ENCODE assay signal across 8 cellular contexts in the genomic region with DNA sequence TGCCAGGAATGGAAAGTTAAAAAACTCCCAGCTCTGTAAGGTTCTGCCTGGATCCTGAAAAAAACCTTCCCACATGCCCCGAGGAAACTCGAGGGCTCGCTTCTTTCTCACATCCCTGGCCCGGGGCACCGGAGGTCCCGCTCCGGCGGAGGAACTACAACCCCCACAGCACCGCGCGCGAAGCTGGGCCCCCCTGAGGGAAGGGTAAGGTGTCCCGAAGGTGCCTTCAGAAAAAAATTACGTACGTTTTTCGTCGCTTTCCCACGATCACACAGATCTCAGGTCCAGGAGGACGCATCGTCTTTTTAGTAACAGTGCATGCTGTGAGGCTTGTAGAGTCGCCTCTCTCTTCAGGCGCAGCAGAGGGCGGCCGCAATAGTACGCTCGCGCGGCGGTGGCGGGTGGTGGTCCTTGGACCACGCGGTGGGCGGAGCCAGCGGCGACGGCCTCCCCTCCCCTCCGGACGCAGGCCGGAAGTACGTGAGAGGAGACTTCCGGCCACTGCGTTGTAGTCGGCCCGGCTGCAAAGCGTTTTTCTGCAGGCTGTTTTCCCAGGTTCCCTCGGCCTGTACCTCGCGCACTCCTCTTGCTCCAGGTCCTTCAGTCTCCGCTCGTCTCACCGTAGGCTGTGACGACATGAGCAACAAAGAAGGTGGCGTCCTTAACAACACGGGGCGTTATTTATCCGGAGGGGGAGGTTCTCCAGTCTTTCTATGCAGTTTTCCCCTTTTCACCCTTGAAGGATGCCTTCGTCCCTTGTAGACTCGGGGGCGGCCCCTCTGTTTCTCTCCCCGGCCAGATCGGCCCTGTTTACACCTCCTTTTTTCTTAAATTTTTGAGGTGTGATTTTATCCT. TPM values are rescaled to one million over a fixed set of nuclear protein-coding genes. Genes with fewer than 3 reads are reported as not detected.
DNase-seq lines count a peak whose midpoint lies in the region; ATAC-seq and TF ChIP-seq lines count a peak whose summit lies in the region.

A gene with protein sequence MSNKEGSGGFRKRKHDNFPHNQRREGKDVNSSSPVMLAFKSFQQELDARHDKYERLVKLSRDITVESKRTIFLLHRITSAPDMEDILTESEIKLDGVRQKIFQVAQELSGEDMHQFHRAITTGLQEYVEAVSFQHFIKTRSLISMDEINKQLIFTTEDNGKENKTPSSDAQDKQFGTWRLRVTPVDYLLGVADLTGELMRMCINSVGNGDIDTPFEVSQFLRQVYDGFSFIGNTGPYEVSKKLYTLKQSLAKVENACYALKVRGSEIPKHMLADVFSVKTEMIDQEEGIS (plus strand): TSS at position 495 of the 855 bp plus-strand sequence. CDS start 142 bp downstream, at position 637.

- TF ChIP-seq CTCF in LNCaP clone FGC (IDR thresholded peaks at IDR 0.05; ENCODE audit: control insufficient read depth, extremely low read depth, insufficient read depth) = no peak
- TF ChIP-seq CTCF in natural killer cell (IDR thresholded peaks at IDR 0.05) = no peak

- peak; percentile 90 to 94 (median 92) for ATAC-seq in natural killer cell

- intact Hi-C loops in natural killer cell (cut with micrococcal nuclease) = loop anchor here (1.0 to 10.0 kb wide), 5 partner anchors 68 to 551 kb away; partner anchors contain the start of genes ARV1, FAM89A, SPRTN and TTC13

- H3K27ac Mint-ChIP-seq in natural killer cell = peak within 1 kb of the TSS; percentile 96 to 99

- H3K9me3 Mint-ChIP-seq in natural killer cell = no peaks in the 10 kb centered on the region

- H3K27me3 Mint-ChIP-seq in natural killer cell (ENCODE audit: low read depth in 2 of 2) = no peaks in the 10 kb centered on the region

- TF ChIP-seq POLR2A in Raji (IDR thresholded peaks at IDR 0.05; ENCODE audit: insufficient read depth, low read depth, low read length) = peak; percentile 96

- peak within 1 kb of the TSS; percentile 100 for H3K4me3 ChIP-seq in LNCaP clone FGC (ENCODE audit: low read depth, low read length)

- H3K36me3 Mint-ChIP-seq in natural killer cell = no peaks in the 10 kb centered on the region

- DNase-seq in Daoy (ENCODE audit: low read depth) = peak; percentile 97
- DNase-seq in GOT3 (lab: John Stamatoyannopoulos, UW) = peak; percentile 95
- peak; percentile 84 for DNase-seq in LNCaP clone FGC (ENCODE audit: low read depth)
- DNase-seq in activated T-helper 9 cell treated with anti-CD3 and anti-CD28 coated beads, Interleukin-2, amount 50 U/mL, for 16 hours (ENCODE audit: low read depth) = peak; percentile 83
- peak; percentile 89 for DNase-seq in fibroblast of peridontal ligament (ENCODE audit: extremely low read depth)
- peak; percentile 90 for DNase-seq in natural killer cell
- peak; percentile 89 for DNase-seq in stimulated activated naive CD4-positive, alpha-beta T cell treated with Interleukin-2 at 50 U/mL for 16 hours (lab: John Stamatoyannopoulos, UW)

- peak within 1 kb of the TSS; percentile 98 for H3K4me3 Mint-ChIP-seq in natural killer cell

- H3K4me1 Mint-ChIP-seq in natural killer cell = peaks cover 33 to 38% of the 10 kb centered on the region in 2 donors

RNA-seq across cellular contexts. Expression of the gene that starts here (rescaled TPM):
- 35.2 and 36.5 TPM in 2 replicates for total RNA-seq in Daoy (2014; rRNA removed; shearing (Covaris generic))
- total RNA-seq in natural killer cell = 10 to 100 TPM; 35.6 to 49.3 (median 44.8) TPM

Comparison
In these comparisons a context has a peak if more than half of its experiments do, and no peak if none do; other contexts are left out.
1. Peak in every context shown above with its lines: DNase-seq, ATAC-seq and H3K4me3 ChIP-seq.